Comparison of ENCODE assay signal across 12 cellular contexts in the genomic region with DNA sequence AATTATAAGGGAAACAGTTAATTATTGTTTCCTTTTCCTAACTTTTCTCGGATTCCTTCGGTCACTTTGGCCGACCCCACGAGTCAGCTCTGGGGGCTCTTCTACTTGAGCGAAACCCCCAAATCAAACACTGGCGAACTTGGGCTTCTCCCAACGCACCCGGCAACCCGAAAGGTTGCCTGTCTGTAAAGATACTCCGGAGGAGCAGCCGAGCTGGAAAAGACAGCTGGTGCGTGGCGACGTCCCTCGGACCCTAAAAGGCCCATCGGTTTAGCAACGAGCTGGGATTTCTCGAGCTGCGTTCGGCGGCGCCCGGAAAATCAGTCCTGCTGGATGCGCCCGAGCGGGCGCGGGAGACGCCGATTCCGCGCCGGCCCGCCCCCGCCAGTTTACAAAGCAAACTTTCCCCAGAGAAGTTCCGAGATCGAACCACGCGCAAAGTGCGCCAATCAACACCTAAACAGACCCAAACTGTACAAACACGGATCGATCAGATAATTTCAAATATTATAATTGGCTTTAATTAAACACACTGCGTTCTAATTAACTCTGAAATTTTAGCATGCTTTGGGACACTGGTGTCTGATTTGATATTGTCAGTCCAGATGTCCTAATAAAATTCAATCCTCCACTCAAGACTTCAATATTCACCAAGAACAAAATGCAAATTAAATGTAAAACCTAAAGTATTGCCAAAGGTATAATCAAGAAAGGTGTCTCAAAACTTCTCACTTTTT. TPM values are rescaled to one million over a fixed set of nuclear protein-coding genes. Genes with fewer than 3 reads are reported as not detected.
DNase-seq lines count a peak whose midpoint lies in the region; ATAC-seq and TF ChIP-seq lines count a peak whose summit lies in the region.
"Had no signal": no experiment of that assay in that cellular context is flagged by ENCODE, and none has a peak within 500 bp of the region (broad histone marks: within the 10 kb centered on the region; RNA-seq: fewer than 3 reads in every experiment).

No MANE protein-coding gene starts in this region.

- peak; percentile 50 for DNase-seq in activated CD8-positive, alpha-beta memory T cell treated with anti-CD3 and anti-CD28 coated beads for 24 hours
- DNase-seq in activated CD8-positive, alpha-beta memory T cell treated with anti-CD3 and anti-CD28 coated beads, Interleukin-2, amount 50 U/mL, for 4 hours = no peak
- DNase-seq in activated CD4-positive, alpha-beta memory T cell treated with anti-CD3 and anti-CD28 coated beads for 36 hours = no peak
- DNase-seq in right atrium auricular region (ENCODE audit: low spot score) = no peak
- no peak for DNase-seq in skeletal muscle cell (ENCODE audit: low read depth)
- no peak for DNase-seq in NOMO-1 treated with dmso at 0.1 percent for 144 hours (lab: John Stamatoyannopoulos, UW; ENCODE audit: unreplicated experiment)
- DNase-seq: activated naive CD4-positive, alpha-beta T cell treated with anti-CD3 and anti-CD28 coated beads, Interleukin-2, amount 50 U/mL, for 16 hours had no signal

- H3K27ac Mint-ChIP-seq in activated CD4-positive, alpha-beta memory T cell treated with anti-CD3 and anti-CD28 coated beads for 36 hours = peak overlapping the region; percentile 28

- H3K27ac ChIP-seq in right atrium auricular region = no peak overlapping the region
- H3K27ac ChIP-seq: right lobe of liver, VCaP had no signal

- CTCF ChIA-PET in activated CD4-positive, alpha-beta memory T cell treated with anti-CD3 and anti-CD28 coated beads for 36 hours (lab: Charles Lee) = interaction anchor here (0.7 to 1.7 kb wide), 4 partner anchors 8 to 220 kb away, joined by 3 to 4 read pairs (median 3); no protein-coding TSS in a partner anchor

- H3K27me3 ChIP-seq in right atrium auricular region = peaks cover 24 to 43% of the 10 kb centered on the region in 2 donors

- TF ChIP-seq CTCF in right atrium auricular region (IDR thresholded peaks at IDR 0.05) = no peak

- H3K36me3 Mint-ChIP-seq in activated CD4-positive, alpha-beta memory T cell treated with anti-CD3 and anti-CD28 coated beads for 36 hours = peaks cover 2% of the 10 kb centered on the region

- H3K36me3 ChIP-seq in right atrium auricular region = no peaks in the 10 kb centered on the region
- H3K36me3 ChIP-seq: right lobe of liver had no signal

- ATAC-seq in GM18861 (IDR thresholded peaks at IDR 0.05; ENCODE audit: unreplicated experiment) (no peak), GM21367 (IDR thresholded peaks at IDR 0.05; ENCODE audit: unreplicated experiment) (no peak)

- no peaks in the 10 kb centered on the region for H3K9me3 ChIP-seq in right atrium auricular region
- H3K9me3 ChIP-seq: right lobe of liver had no signal

- intact Hi-C loops in activated CD4-positive, alpha-beta memory T cell treated with anti-CD3 and anti-CD28 coated beads for 36 hours (cut with micrococcal nuclease) = loop anchor here (2.0 to 10.0 kb wide), 6 partner anchors 95 to 1957 kb away; no protein-coding TSS in a partner anchor

- H3K9me3 Mint-ChIP-seq in activated CD4-positive, alpha-beta memory T cell treated with anti-CD3 and anti-CD28 coated beads for 36 hours = no peaks in the 10 kb centered on the region

- peaks cover 0 to 54% of the 10 kb centered on the region in 2 donors for H3K4me1 ChIP-seq in right atrium auricular region

- H3K27me3 Mint-ChIP-seq in activated CD4-positive, alpha-beta memory T cell treated with anti-CD3 and anti-CD28 coated beads for 36 hours = peaks cover 63% of the 10 kb centered on the region

- peak overlapping the region; percentile 53 for H3K4me3 Mint-ChIP-seq in activated CD4-positive, alpha-beta memory T cell treated with anti-CD3 and anti-CD28 coated beads for 36 hours

- POLR2A ChIA-PET in activated CD4-positive, alpha-beta memory T cell treated with anti-CD3 and anti-CD28 coated beads for 36 hours (lab: Charles Lee) = no interaction called here

- H3K4me3 ChIP-seq in right atrium auricular region = peak overlapping the region; percentile 18 to 52
- H3K4me3 ChIP-seq in skeletal muscle cell (ENCODE audit: low read depth, low read length) = peak overlapping the region; percentile 26
- H3K4me3 ChIP-seq: right lobe of liver had no signal

- peaks cover 16% of the 10 kb centered on the region for H3K4me1 Mint-ChIP-seq in activated CD4-positive, alpha-beta memory T cell treated with anti-CD3 and anti-CD28 coated beads for 36 hours (ENCODE audit: low read depth)

RNA-seq across cellular contexts. Expression of a gene that starts 5.6 kb away (rescaled TPM):
- total RNA-seq in activated CD4-positive, alpha-beta memory T cell treated with anti-CD3 and anti-CD28 coated beads for 36 hours = not detected
- 1 to 10 TPM; 5.8 to 6.9 TPM for total RNA-seq in right atrium auricular region
- total RNA-seq: M059J had no signal

Comparison
In these comparisons a context has a peak if more than half of its experiments do, and no peak if none do; other contexts are left out.
1. RNA of a gene that starts 5.6 kb away (total RNA-seq): 5.8 to 6.9 TPM in right atrium auricular region; not detected in activated CD4-positive, alpha-beta memory T cell treated with anti-CD3 and anti-CD28 coated beads for 36 hours; every median in the first group is over 4 times any median in the second.